27 cellular contexts compared by ENCODE assay signal in the genomic region with DNA sequence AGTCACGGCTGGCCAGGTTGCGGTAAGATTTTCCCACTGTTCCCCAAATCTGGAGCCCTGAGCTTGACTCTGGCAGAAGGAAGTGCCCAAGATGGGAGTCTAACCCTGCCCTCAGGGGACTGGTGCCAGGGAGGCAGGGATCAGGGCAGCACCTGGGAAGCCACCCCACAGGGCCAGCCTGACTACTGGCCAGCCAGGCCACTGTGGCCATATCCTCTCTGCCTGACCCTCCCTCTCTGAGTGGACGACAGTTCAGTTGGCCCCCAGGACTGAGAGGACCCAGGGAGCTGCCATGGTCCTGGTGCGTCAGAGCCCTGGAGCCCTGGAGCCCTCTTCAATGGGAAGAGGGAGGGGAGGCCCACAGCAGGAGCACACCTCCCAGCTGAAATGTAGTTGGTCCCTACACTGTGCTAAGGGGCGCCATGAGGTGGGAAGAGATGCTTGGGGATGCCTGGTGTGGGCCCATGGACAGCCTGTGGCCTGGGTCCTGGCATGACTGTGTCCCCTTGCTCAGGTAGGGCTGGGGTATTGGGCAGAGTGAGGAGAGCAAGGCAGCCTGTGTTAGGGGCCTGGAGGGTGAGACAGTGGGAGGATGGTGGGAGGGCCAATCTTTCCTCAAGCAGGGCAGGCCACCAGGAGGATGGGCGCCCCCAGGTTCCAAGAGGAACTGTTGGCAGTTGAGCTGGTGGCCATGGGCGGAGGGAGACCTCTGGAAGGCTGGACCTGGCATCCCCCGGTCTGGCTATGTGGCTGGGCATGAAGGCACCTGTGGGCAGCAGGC.
A peak's percentile ranks its signal among the peaks of the same experiment; 100 is the strongest.
DNase-seq lines count a peak whose midpoint lies in the region; ATAC-seq and TF ChIP-seq lines count a peak whose summit lies in the region.
"Had no signal": no experiment of that assay in that cellular context is flagged by ENCODE, and none has a peak within 500 bp of the region (broad histone marks: within the 10 kb centered on the region; RNA-seq: fewer than 3 reads in every experiment).

No MANE protein-coding gene starts in this region.

- no peaks in the 10 kb centered on the region for H3F3A ChIP-seq in GM23338 (replicated peaks; ENCODE audit: low read depth)

- WGBS in sigmoid colon, 2 donors, result 97 to 98% methylated on average over 8 of the region's 8 CpGs

- POLR2A ChIA-PET in activated CD4-positive, alpha-beta T cell treated with anti-CD3 and anti-CD28 coated beads for 36 hours (lab: Charles Lee), result no interaction called here
- POLR2A ChIA-PET in WTC11 (lab: Charles Lee), result no interaction called here

- H3K9me2 ChIP-seq in GM23338 (ENCODE audit: insufficient read depth), result peaks cover 11% of the 10 kb centered on the region; the same call in 1 of the 2 replicates

- peak; percentile 1 for DNase-seq in activated CD4-positive, alpha-beta T cell treated with anti-CD3 and anti-CD28 coated beads for 36 hours
- DNase-seq in activated CD4-positive, alpha-beta T cell treated with anti-CD3 and anti-CD28 coated beads for 1 hour, result no peak
- peak; percentile 1 for DNase-seq in WTC11 (ENCODE audit: low spot score)
- peak; percentile 27 for DNase-seq in left ventricle myocardium superior
- DNase-seq in sigmoid colon, result peak; percentile 53
- no peak for DNase-seq in NCI-H82 (lab: John Stamatoyannopoulos, UW)
- no peak for DNase-seq in NCI-H524 treated with DMSO at 0.1 percent for 48 hours (lab: John Stamatoyannopoulos, UW)
- DNase-seq in GM23338 (ENCODE audit: low spot score), result no peak
- DNase-seq: 8988T; DMS 273 treated with DMSO at 0.1 percent for 48 hours; erythroblast; GDM1; Kasumi-1; NCI-H1092; NCI-H2029 treated with DMSO at 0.1 percent for 48 hours; NCI-H510A treated with DMSO at 0.1 percent for 48 hours; stimulated activated CD4-positive, alpha-beta T cell treated with anti-CD3 and anti-CD28 coated beads, Interleukin-4, amount 100 ng/mL, for 4 hours; substantia nigra had no signal

- TF ChIP-seq EP300 in sigmoid colon (IDR thresholded peaks at IDR 0.05), result no peak

- H3K4me1 ChIP-seq in sigmoid colon (no peaks in the 10 kb centered on the region), GM23338 (ENCODE audit: insufficient read depth) (no peaks in the 10 kb centered on the region)
- H3K4me1 ChIP-seq: gastroesophageal sphincter, parathyroid adenoma, SJSA1 had no signal

- no peak overlapping the region for H2AFZ ChIP-seq in GM23338
- H2AFZ ChIP-seq: parathyroid adenoma had no signal

- H3K4me3 Mint-ChIP-seq in activated CD4-positive, alpha-beta T cell treated with anti-CD3 and anti-CD28 coated beads for 36 hours, result no peak overlapping the region
- H3K4me3 Mint-ChIP-seq in WTC11 (no peak overlapping the region), GM23338 (no peak overlapping the region)
- H3K4me3 Mint-ChIP-seq: activated naive CD8-positive, alpha-beta T cell; B cell had no signal

- intact Hi-C loops in activated CD4-positive, alpha-beta T cell treated with anti-CD3 and anti-CD28 coated beads for 36 hours (cut with DNase I, micrococcal nuclease), result no loop called here
- intact Hi-C loops in left ventricle myocardium superior (cut with micrococcal nuclease) (no loop called here), sigmoid colon (cut with DNase I) (no loop called here)

- H3K27ac Mint-ChIP-seq in activated CD4-positive, alpha-beta T cell treated with anti-CD3 and anti-CD28 coated beads for 36 hours, result no peak overlapping the region
- H3K27ac Mint-ChIP-seq in WTC11 (no peak overlapping the region; the same call in 1 of the 2 replicates), GM23338 (no peak overlapping the region)
- H3K27ac Mint-ChIP-seq: activated naive CD8-positive, alpha-beta T cell; B cell had no signal

- TF ChIP-seq CTCF in WTC11 (IDR thresholded peaks at IDR 0.05) (no peak), sigmoid colon (IDR thresholded peaks at IDR 0.05) (no peak), GM23338 (conservative IDR thresholded peaks at IDR 0.05; ENCODE audit: low read depth in 2 of 2) (no peak)

- peaks cover 7% of the 10 kb centered on the region for H3K36me3 Mint-ChIP-seq in activated CD4-positive, alpha-beta T cell treated with anti-CD3 and anti-CD28 coated beads for 36 hours (ENCODE audit: low read depth)
- H3K36me3 Mint-ChIP-seq in WTC11, result peaks cover 7% of the 10 kb centered on the region; the same call in 1 of the 2 replicates
- H3K36me3 Mint-ChIP-seq in GM23338 (ENCODE audit: low read depth), result peaks cover 5% of the 10 kb centered on the region; the same call in 2 of the 3 replicates

- H3K27me3 ChIP-seq in sigmoid colon (no peaks in the 10 kb centered on the region), GM23338 (ENCODE audit: insufficient read depth) (no peaks in the 10 kb centered on the region)
- H3K27me3 ChIP-seq: dorsolateral prefrontal cortex, gastroesophageal sphincter, SJSA1 had no signal

- H3K36me3 ChIP-seq in sigmoid colon (peaks cover 8 to 91% (median 55%) of the 10 kb centered on the region in 4 donors), GM23338 (ENCODE audit: insufficient read depth) (no peaks in the 10 kb centered on the region)

- CTCF ChIA-PET in activated CD4-positive, alpha-beta T cell treated with anti-CD3 and anti-CD28 coated beads for 36 hours (lab: Charles Lee), result interaction anchor here (0.6 kb wide), 1 partner anchor 206 kb away, joined by 3 read pairs; no protein-coding TSS in a partner anchor
- CTCF ChIA-PET in WTC11 (lab: Charles Lee), result interaction anchor here (0.7 kb wide), 1 partner anchor 504 kb away, joined by 3 read pairs; no protein-coding TSS in a partner anchor

- H3K27me3 Mint-ChIP-seq in activated CD4-positive, alpha-beta T cell treated with anti-CD3 and anti-CD28 coated beads for 36 hours, result no peaks in the 10 kb centered on the region
- H3K27me3 Mint-ChIP-seq in WTC11 (ENCODE audit: low read depth), result no peaks in the 10 kb centered on the region
- H3K27me3 Mint-ChIP-seq in GM23338 (ENCODE audit: insufficient read depth, low read depth, poor library complexity), result peaks cover 8% of the 10 kb centered on the region
- H3K27me3 Mint-ChIP-seq: activated naive CD8-positive, alpha-beta T cell; B cell had no signal

- H4K20me1 ChIP-seq in GM23338 (replicated peaks; ENCODE audit: insufficient read depth), result no peaks in the 10 kb centered on the region

- TF ChIP-seq POLR2A in sigmoid colon (IDR thresholded peaks at IDR 0.05), result no peak

- no peak overlapping the region for H3K4me3 ChIP-seq in sigmoid colon
- no peak overlapping the region for H3K4me3 ChIP-seq in GM23338
- H3K4me3 ChIP-seq: dorsolateral prefrontal cortex, gastroesophageal sphincter, GM12878, SJSA1, smooth muscle cell had no signal

- no peak for ATAC-seq in activated CD4-positive, alpha-beta T cell treated with anti-CD3 and anti-CD28 coated beads for 36 hours
- no peak for ATAC-seq in WTC11
- ATAC-seq in left ventricle myocardium superior, result no peak
- no peak for ATAC-seq in GM23338
- ATAC-seq: gastroesophageal sphincter, GM12878, left lobe of liver had no signal

- no peaks in the 10 kb centered on the region for H3K9me3 Mint-ChIP-seq in activated CD4-positive, alpha-beta T cell treated with anti-CD3 and anti-CD28 coated beads for 36 hours (ENCODE audit: low read depth)
- no peaks in the 10 kb centered on the region for H3K9me3 Mint-ChIP-seq in WTC11
- H3K9me3 Mint-ChIP-seq in GM23338, result no peaks in the 10 kb centered on the region

- no peak overlapping the region for H3K27ac ChIP-seq in sigmoid colon
- H3K27ac ChIP-seq in GM23338 (ENCODE audit: low read depth), result no peak overlapping the region
- H3K27ac ChIP-seq: dorsolateral prefrontal cortex, gastroesophageal sphincter, parathyroid adenoma, SJSA1 had no signal

- H3K9me3 ChIP-seq in sigmoid colon, result no peaks in the 10 kb centered on the region
- H3K9me3 ChIP-seq: gastroesophageal sphincter, SJSA1 had no signal

- no peak overlapping the region for H3K4me2 ChIP-seq in GM23338
- H3K4me2 ChIP-seq: smooth muscle cell had no signal

- no peaks in the 10 kb centered on the region for H3K79me2 ChIP-seq in GM23338 (replicated peaks; ENCODE audit: insufficient read depth)
- H3K79me2 ChIP-seq: parathyroid adenoma had no signal

- no peaks in the 10 kb centered on the region for H3K4me1 Mint-ChIP-seq in activated CD4-positive, alpha-beta T cell treated with anti-CD3 and anti-CD28 coated beads for 36 hours
- H3K4me1 Mint-ChIP-seq in WTC11, result no peaks in the 10 kb centered on the region
- no peaks in the 10 kb centered on the region for H3K4me1 Mint-ChIP-seq in GM23338
- H3K4me1 Mint-ChIP-seq: B cell had no signal

TF ChIP-seq in GM23338, 12 proteins besides CTCF, POLR2A, EP300 and RAD21 (continues in another document):
- TF ChIP-seq EZH2phosphoT487 (IDR thresholded peaks at IDR 0.05; ENCODE audit: unreplicated experiment) (no peak), POLR2AphosphoS5 (IDR thresholded peaks at IDR 0.05; ENCODE audit: low read depth) (no peak)

Comparison
In these comparisons a context has a peak if more than half of its experiments do, and no peak if none do; other contexts are left out.
1. DNase-seq: peak in activated CD4-positive, alpha-beta T cell treated with anti-CD3 and anti-CD28 coated beads for 36 hours (single experiment), WTC11 (single experiment), left ventricle myocardium superior (single experiment) and sigmoid colon (single experiment); none in activated CD4-positive, alpha-beta T cell treated with anti-CD3 and anti-CD28 coated beads for 1 hour (single experiment), NCI-H82 (single experiment), NCI-H524 treated with DMSO at 0.1 percent for 48 hours (single experiment) and GM23338 (single experiment).